Comparison of ENCODE assay signal across 3 cellular contexts in genomic region chr1:153794671-153795324, GRCh38.
TF ChIP-seq lines count a peak whose summit lies in the region.

No MANE protein-coding gene starts in this region.

TF ChIP-seq in SK-N-SH, 30 proteins besides CTCF, POLR2A, EP300 and RAD21 (continued from another document):
- TF ChIP-seq TAF1 (IDR thresholded peaks at IDR 0.05; ENCODE audit: borderline replicate concordance, low read depth, low read length) (no peak), FOXJ3 (CRISPR knock-in tag; IDR thresholded peaks at IDR 0.05) (no peak), MEF2A (IDR thresholded peaks at IDR 0.05; ENCODE audit: borderline replicate concordance, low read depth) (no peak)

TF ChIP-seq in SK-N-SH treated with all-trans-retinoic acid at 6 μM for 48 hours, 23 proteins besides CTCF, POLR2A, EP300 and RAD21:
- no peak for TF ChIP-seq PATZ1 (CRISPR knock-in tag; IDR thresholded peaks at IDR 0.05; ENCODE audit: borderline replicate concordance)
- TF ChIP-seq PPARA (CRISPR knock-in tag; IDR thresholded peaks at IDR 0.05; ENCODE audit: borderline replicate concordance): no peak
- no peak for TF ChIP-seq CSDC2 (CRISPR knock-in tag; IDR thresholded peaks at IDR 0.05)
- no peak for TF ChIP-seq ZFP30 (CRISPR knock-in tag; IDR thresholded peaks at IDR 0.05)
- TF ChIP-seq CSRNP3 (CRISPR knock-in tag; IDR thresholded peaks at IDR 0.05): no peak
- no peak for TF ChIP-seq TSHZ2 (CRISPR knock-in tag; IDR thresholded peaks at IDR 0.05)
TF ChIP-seq in SK-N-SH treated with all-trans-retinoic acid at 6 μM for 48 hours: peak in this region for 0.

TF ChIP-seq in WTC11, 78 proteins besides CTCF, POLR2A, EP300 and RAD21 (continued from another document):
- TF ChIP-seq E2F1 (CRISPR knock-in tag; IDR thresholded peaks at IDR 0.05) (no peak), TEAD1 (CRISPR knock-in tag; IDR thresholded peaks at IDR 0.05) (no peak), ATF2 (CRISPR knock-in tag; IDR thresholded peaks at IDR 0.05; ENCODE audit: borderline replicate concordance, low read depth) (no peak), ZNF423 (CRISPR knock-in tag; IDR thresholded peaks at IDR 0.05) (no peak), ATF3 (CRISPR knock-in tag; conservative IDR thresholded peaks at IDR 0.05) (no peak), ZNF232 (CRISPR knock-in tag; IDR thresholded peaks at IDR 0.05) (no peak), NR3C1 (CRISPR knock-in tag; conservative IDR thresholded peaks at IDR 0.05; ENCODE audit: low read depth) (no peak), AFF4 (CRISPR knock-in tag; IDR thresholded peaks at IDR 0.05; ENCODE audit: borderline replicate concordance) (no peak), PREB (CRISPR knock-in tag; IDR thresholded peaks at IDR 0.05; ENCODE audit: borderline replicate concordance) (no peak), SMAD3 (CRISPR knock-in tag; IDR thresholded peaks at IDR 0.05; ENCODE audit: borderline replicate concordance) (no peak), ZNF219 (CRISPR knock-in tag; IDR thresholded peaks at IDR 0.05; ENCODE audit: borderline replicate concordance) (no peak), ZNF396 (CRISPR knock-in tag; IDR thresholded peaks at IDR 0.05; ENCODE audit: borderline replicate concordance) (no peak), ZNF532 (CRISPR knock-in tag; IDR thresholded peaks at IDR 0.05; ENCODE audit: borderline replicate concordance) (no peak), ZNF425 (CRISPR knock-in tag; conservative IDR thresholded peaks at IDR 0.05) (no peak)
TF ChIP-seq in WTC11: peak in this region for 0.
